In the genomic region with DNA sequence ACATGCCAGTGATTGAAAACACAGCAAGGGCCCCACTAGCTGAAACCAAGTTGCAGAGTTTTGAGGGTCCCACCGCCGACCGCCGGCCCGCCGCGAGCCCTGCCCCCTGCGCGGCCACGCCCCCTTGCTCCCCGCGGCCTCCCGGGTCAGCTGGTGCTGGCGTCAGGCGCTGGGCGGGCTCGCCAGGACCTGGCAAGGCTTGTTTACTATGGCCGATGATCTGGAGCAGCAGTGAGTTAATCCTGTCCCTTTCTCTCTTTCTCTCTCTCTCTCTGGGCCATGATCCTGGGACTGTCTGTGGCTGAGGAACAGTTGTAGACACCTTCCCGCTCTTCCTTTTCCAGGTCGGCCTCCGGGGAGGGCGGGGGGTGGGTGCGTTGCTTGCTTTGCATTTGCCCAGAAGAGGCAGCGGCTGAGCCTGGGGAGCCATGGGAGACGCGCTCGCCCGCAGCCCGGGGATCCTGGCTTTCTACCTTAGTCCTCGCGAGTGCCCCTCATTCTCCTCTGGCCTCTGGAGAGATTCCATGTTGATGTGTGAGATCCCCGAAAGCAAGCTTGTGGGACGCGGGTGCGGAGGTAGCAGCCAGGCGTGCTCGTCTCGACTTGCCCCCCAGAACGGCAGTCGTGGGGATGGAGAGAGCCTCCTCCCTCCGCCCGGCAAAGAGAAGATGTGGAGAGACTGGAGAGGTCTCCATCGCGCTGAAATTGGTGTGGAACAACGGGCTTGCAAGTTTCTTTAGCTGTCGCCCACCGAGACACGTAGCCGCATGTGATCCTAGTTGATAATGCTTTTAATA, we compare ENCODE assay signal across 1 cellular context.
A peak's percentile ranks its signal among the peaks of the same experiment; 100 is the strongest.
TF ChIP-seq lines count a peak whose summit lies in the region.

A gene with protein sequence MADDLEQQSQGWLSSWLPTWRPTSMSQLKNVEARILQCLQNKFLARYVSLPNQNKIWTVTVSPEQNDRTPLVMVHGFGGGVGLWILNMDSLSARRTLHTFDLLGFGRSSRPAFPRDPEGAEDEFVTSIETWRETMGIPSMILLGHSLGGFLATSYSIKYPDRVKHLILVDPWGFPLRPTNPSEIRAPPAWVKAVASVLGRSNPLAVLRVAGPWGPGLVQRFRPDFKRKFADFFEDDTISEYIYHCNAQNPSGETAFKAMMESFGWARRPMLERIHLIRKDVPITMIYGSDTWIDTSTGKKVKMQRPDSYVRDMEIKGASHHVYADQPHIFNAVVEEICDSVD (plus strand): TSS at position 202 of the 797 bp plus-strand sequence. CDS start 7 bp downstream, at position 209.

TF ChIP-seq in K562, 482 proteins besides CTCF, POLR2A, EP300 and RAD21 (continued from another document):
- TF ChIP-seq, protein P1, sequence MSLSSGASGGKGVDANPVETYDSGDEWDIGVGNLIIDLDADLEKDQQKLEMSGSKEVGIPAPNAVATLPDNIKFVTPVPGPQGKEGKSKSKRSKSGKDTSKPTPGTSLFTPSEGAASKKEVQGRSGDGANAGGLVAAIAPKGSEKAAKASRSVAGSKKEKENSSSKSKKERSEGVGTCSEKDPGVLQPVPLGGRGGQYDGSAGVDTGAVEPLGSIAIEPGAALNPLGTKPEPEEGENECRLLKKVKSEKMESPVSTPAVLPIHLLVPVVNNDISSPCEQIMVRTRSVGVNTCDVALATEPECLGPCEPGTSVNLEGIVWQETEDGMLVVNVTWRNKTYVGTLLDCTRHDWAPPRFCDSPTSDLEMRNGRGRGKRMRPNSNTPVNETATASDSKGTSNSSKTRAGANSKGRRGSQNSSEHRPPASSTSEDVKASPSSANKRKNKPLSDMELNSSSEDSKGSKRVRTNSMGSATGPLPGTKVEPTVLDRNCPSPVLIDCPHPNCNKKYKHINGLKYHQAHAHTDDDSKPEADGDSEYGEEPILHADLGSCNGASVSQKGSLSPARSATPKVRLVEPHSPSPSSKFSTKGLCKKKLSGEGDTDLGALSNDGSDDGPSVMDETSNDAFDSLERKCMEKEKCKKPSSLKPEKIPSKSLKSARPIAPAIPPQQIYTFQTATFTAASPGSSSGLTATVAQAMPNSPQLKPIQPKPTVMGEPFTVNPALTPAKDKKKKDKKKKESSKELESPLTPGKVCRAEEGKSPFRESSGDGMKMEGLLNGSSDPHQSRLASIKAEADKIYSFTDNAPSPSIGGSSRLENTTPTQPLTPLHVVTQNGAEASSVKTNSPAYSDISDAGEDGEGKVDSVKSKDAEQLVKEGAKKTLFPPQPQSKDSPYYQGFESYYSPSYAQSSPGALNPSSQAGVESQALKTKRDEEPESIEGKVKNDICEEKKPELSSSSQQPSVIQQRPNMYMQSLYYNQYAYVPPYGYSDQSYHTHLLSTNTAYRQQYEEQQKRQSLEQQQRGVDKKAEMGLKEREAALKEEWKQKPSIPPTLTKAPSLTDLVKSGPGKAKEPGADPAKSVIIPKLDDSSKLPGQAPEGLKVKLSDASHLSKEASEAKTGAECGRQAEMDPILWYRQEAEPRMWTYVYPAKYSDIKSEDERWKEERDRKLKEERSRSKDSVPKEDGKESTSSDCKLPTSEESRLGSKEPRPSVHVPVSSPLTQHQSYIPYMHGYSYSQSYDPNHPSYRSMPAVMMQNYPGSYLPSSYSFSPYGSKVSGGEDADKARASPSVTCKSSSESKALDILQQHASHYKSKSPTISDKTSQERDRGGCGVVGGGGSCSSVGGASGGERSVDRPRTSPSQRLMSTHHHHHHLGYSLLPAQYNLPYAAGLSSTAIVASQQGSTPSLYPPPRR (CRISPR knock-in tag; IDR thresholded peaks at IDR 0.05; ENCODE audit: borderline replicate concordance): no peak
- TF ChIP-seq, protein P2, sequence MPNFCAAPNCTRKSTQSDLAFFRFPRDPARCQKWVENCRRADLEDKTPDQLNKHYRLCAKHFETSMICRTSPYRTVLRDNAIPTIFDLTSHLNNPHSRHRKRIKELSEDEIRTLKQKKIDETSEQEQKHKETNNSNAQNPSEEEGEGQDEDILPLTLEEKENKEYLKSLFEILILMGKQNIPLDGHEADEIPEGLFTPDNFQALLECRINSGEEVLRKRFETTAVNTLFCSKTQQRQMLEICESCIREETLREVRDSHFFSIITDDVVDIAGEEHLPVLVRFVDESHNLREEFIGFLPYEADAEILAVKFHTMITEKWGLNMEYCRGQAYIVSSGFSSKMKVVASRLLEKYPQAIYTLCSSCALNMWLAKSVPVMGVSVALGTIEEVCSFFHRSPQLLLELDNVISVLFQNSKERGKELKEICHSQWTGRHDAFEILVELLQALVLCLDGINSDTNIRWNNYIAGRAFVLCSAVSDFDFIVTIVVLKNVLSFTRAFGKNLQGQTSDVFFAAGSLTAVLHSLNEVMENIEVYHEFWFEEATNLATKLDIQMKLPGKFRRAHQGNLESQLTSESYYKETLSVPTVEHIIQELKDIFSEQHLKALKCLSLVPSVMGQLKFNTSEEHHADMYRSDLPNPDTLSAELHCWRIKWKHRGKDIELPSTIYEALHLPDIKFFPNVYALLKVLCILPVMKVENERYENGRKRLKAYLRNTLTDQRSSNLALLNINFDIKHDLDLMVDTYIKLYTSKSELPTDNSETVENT (CRISPR knock-in tag; IDR thresholded peaks at IDR 0.05): no peak
- TF ChIP-seq, protein P3, sequence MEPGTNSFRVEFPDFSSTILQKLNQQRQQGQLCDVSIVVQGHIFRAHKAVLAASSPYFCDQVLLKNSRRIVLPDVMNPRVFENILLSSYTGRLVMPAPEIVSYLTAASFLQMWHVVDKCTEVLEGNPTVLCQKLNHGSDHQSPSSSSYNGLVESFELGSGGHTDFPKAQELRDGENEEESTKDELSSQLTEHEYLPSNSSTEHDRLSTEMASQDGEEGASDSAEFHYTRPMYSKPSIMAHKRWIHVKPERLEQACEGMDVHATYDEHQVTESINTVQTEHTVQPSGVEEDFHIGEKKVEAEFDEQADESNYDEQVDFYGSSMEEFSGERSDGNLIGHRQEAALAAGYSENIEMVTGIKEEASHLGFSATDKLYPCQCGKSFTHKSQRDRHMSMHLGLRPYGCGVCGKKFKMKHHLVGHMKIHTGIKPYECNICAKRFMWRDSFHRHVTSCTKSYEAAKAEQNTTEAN (CRISPR knock-in tag; IDR thresholded peaks at IDR 0.05): no peak
- TF ChIP-seq GABPB1 (CRISPR knock-in tag; IDR thresholded peaks at IDR 0.05): no peak
- TF ChIP-seq, protein P4, sequence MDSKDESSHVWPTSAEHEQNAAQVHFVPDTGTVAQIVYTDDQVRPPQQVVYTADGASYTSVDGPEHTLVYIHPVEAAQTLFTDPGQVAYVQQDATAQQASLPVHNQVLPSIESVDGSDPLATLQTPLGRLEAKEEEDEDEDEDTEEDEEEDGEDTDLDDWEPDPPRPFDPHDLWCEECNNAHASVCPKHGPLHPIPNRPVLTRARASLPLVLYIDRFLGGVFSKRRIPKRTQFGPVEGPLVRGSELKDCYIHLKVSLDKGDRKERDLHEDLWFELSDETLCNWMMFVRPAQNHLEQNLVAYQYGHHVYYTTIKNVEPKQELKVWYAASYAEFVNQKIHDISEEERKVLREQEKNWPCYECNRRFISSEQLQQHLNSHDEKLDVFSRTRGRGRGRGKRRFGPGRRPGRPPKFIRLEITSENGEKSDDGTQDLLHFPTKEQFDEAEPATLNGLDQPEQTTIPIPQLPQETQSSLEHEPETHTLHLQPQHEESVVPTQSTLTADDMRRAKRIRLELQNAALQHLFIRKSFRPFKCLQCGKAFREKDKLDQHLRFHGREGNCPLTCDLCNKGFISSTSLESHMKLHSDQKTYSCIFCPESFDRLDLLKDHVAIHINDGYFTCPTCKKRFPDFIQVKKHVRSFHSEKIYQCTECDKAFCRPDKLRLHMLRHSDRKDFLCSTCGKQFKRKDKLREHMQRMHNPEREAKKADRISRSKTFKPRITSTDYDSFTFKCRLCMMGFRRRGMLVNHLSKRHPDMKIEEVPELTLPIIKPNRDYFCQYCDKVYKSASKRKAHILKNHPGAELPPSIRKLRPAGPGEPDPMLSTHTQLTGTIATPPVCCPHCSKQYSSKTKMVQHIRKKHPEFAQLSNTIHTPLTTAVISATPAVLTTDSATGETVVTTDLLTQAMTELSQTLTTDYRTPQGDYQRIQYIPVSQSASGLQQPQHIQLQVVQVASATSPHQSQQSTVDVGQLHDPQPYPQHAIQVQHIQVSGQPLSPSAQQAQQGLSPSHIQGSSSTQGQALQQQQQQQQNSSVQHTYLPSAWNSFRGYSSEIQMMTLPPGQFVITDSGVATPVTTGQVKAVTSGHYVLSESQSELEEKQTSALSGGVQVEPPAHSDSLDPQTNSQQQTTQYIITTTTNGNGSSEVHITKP (IDR thresholded peaks at IDR 0.05; ENCODE audit: partially characterized antibody): no peak
- TF ChIP-seq SREBF2 (CRISPR knock-in tag; IDR thresholded peaks at IDR 0.05): no peak
- peak; percentile 61 for TF ChIP-seq ARID4B (CRISPR knock-in tag; IDR thresholded peaks at IDR 0.05)
- TF ChIP-seq, protein P5, sequence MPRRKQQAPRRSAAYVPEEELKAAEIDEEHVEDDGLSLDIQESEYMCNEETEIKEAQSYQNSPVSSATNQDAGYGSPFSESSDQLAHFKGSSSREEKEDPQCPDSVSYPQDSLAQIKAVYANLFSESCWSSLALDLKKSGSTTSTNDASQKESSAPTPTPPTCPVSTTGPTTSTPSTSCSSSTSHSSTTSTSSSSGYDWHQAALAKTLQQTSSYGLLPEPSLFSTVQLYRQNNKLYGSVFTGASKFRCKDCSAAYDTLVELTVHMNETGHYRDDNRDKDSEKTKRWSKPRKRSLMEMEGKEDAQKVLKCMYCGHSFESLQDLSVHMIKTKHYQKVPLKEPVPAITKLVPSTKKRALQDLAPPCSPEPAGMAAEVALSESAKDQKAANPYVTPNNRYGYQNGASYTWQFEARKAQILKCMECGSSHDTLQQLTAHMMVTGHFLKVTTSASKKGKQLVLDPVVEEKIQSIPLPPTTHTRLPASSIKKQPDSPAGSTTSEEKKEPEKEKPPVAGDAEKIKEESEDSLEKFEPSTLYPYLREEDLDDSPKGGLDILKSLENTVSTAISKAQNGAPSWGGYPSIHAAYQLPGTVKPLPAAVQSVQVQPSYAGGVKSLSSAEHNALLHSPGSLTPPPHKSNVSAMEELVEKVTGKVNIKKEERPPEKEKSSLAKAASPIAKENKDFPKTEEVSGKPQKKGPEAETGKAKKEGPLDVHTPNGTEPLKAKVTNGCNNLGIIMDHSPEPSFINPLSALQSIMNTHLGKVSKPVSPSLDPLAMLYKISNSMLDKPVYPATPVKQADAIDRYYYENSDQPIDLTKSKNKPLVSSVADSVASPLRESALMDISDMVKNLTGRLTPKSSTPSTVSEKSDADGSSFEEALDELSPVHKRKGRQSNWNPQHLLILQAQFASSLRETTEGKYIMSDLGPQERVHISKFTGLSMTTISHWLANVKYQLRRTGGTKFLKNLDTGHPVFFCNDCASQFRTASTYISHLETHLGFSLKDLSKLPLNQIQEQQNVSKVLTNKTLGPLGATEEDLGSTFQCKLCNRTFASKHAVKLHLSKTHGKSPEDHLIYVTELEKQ (CRISPR knock-in tag; IDR thresholded peaks at IDR 0.05): no peak
- TF ChIP-seq ADNP (tag; IDR thresholded peaks at IDR 0.05): no peak
- no peak for TF ChIP-seq RNF2 (IDR thresholded peaks at IDR 0.05)
- TF ChIP-seq ATF7 (IDR thresholded peaks at IDR 0.05): peak; percentile 42
- no peak for TF ChIP-seq GTF2A2 (tag; IDR thresholded peaks at IDR 0.05)
- TF ChIP-seq TAF7 (tag; IDR thresholded peaks at IDR 0.05): 0 out of 2 replicates have a peak, but pooled peaks have one; percentile 37
- no peak for TF ChIP-seq ZNF444 (CRISPR knock-in tag; IDR thresholded peaks at IDR 0.05)
- no peak for TF ChIP-seq EP400 (IDR thresholded peaks at IDR 0.05)
- peak; percentile 61 for TF ChIP-seq SUPT5H (IDR thresholded peaks at IDR 0.05)
- no peak for TF ChIP-seq SMARCE1 (IDR thresholded peaks at IDR 0.05)
- no peak for TF ChIP-seq ZNF311 (CRISPR knock-in tag; IDR thresholded peaks at IDR 0.05)
